In the genomic region with DNA sequence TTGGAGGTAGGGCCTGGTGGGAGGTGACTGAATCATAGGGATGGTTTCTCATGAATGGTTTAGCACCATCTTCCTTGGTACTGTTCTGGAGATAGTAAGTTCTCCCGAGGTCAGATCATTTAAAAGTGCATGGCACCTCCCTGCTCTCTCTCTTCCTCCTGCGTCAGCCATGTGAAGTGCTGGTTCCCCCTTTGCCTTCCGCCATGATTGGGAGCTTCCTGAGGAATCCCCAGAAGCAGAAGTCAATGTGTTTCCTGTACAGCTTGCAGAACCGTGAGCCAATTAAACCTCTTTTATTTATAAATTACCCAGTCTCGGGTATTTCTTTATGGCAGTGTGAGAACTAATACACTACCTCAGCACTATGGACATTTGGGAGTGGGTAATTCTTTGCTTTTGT, we compare ENCODE assay signal across 2 cellular contexts.
TF ChIP-seq lines count a peak whose summit lies in the region.

No MANE protein-coding gene starts in this region.

TF ChIP-seq in K562, 482 proteins besides CTCF, POLR2A, EP300 and RAD21:
- TF ChIP-seq ZNF780A (CRISPR knock-in tag; IDR thresholded peaks at IDR 0.05), result no peak
- peak; percentile 63; the same call in 1 of the 2 replicates for TF ChIP-seq ZNF766 (CRISPR knock-in tag; conservative IDR thresholded peaks at IDR 0.05)
- no peak for TF ChIP-seq POU5F1 (IDR thresholded peaks at IDR 0.05; ENCODE audit: borderline replicate concordance, low read depth, low read length, partially characterized antibody)
- no peak for TF ChIP-seq MXI1 (IDR thresholded peaks at IDR 0.05; ENCODE audit: low read depth, low read length)
- TF ChIP-seq, protein P1, sequence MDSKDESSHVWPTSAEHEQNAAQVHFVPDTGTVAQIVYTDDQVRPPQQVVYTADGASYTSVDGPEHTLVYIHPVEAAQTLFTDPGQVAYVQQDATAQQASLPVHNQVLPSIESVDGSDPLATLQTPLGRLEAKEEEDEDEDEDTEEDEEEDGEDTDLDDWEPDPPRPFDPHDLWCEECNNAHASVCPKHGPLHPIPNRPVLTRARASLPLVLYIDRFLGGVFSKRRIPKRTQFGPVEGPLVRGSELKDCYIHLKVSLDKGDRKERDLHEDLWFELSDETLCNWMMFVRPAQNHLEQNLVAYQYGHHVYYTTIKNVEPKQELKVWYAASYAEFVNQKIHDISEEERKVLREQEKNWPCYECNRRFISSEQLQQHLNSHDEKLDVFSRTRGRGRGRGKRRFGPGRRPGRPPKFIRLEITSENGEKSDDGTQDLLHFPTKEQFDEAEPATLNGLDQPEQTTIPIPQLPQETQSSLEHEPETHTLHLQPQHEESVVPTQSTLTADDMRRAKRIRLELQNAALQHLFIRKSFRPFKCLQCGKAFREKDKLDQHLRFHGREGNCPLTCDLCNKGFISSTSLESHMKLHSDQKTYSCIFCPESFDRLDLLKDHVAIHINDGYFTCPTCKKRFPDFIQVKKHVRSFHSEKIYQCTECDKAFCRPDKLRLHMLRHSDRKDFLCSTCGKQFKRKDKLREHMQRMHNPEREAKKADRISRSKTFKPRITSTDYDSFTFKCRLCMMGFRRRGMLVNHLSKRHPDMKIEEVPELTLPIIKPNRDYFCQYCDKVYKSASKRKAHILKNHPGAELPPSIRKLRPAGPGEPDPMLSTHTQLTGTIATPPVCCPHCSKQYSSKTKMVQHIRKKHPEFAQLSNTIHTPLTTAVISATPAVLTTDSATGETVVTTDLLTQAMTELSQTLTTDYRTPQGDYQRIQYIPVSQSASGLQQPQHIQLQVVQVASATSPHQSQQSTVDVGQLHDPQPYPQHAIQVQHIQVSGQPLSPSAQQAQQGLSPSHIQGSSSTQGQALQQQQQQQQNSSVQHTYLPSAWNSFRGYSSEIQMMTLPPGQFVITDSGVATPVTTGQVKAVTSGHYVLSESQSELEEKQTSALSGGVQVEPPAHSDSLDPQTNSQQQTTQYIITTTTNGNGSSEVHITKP (IDR thresholded peaks at IDR 0.05; ENCODE audit: partially characterized antibody), result peak; percentile 56
- TF ChIP-seq WHSC1 (IDR thresholded peaks at IDR 0.05; ENCODE audit: low read length), result no peak
TF ChIP-seq in K562: peak in this region for 2.

TF ChIP-seq in GM12891, 5 proteins besides CTCF, POLR2A, EP300 and RAD21:
- no peak for TF ChIP-seq PAX5 (IDR thresholded peaks at IDR 0.05; ENCODE audit: insufficient read depth, low read length, severe bottlenecking)
- no peak for TF ChIP-seq POLR2AphosphoS5 (IDR thresholded peaks at IDR 0.05; ENCODE audit: low read depth, low read length)
- no peak for TF ChIP-seq POU2F2 (IDR thresholded peaks at IDR 0.05; ENCODE audit: low read depth, low read length)
- TF ChIP-seq SPI1 (IDR thresholded peaks at IDR 0.05; ENCODE audit: low read depth, low read length), result no peak
- TF ChIP-seq TAF1 (IDR thresholded peaks at IDR 0.05; ENCODE audit: low read depth, low read length), result no peak
